12 cellular contexts compared by ENCODE assay signal in genomic region chr19:5128932-5129389, GRCh38.
DNase-seq lines count a peak whose midpoint lies in the region; ATAC-seq and TF ChIP-seq lines count a peak whose summit lies in the region.
"Had no signal": no experiment of that assay in that cellular context is flagged by ENCODE, and none has a peak within 500 bp of the region (broad histone marks: within the 10 kb centered on the region; RNA-seq: fewer than 3 reads in every experiment).

No MANE protein-coding gene starts in this region.

- POLR2A ChIA-PET in RWPE1 (lab: Yijun Ruan, JAX; ENCODE audit: low non-redundant PET), result no interaction called here

- H3K9me3 ChIP-seq in GM23248 (ENCODE audit: low read depth) (no peaks in the 10 kb centered on the region), adrenal gland (replicated peaks in 1 of 3) (no peaks in the 10 kb centered on the region), heart right ventricle (no peaks in the 10 kb centered on the region), psoas muscle (no peaks in the 10 kb centered on the region)

- no peak for TF ChIP-seq POLR2A in adrenal gland (IDR thresholded peaks at IDR 0.05)

- H3K9me2 ChIP-seq in GM23248 (ENCODE audit: insufficient read depth), result no peaks in the 10 kb centered on the region

- 0 out of 2 replicates have a peak overlapping the region, but pooled peaks have one; percentile 19 for H3K27ac ChIP-seq in GM23248
- H3K27ac ChIP-seq in adrenal gland, result peak overlapping the region in 3 of 5 donors; percentile 62 to 83 (median 68)
- peak overlapping the region in 7 of 10 donors; percentile 47 to 83 (median 60) for H3K27ac ChIP-seq in heart right ventricle
- no peak overlapping the region for H3K27ac ChIP-seq in psoas muscle
- H3K27ac ChIP-seq in RWPE1, result no peak overlapping the region

- CTCF ChIA-PET in RWPE1 (lab: Yijun Ruan, JAX), result no interaction called here

- ATAC-seq in heart right ventricle (peak; percentile 30 to 69 (median 60)), psoas muscle (peak in 3 of 4 donors; percentile 48 to 68 (median 50))

- no peaks in the 10 kb centered on the region for H3K79me2 ChIP-seq in GM23248 (ENCODE audit: insufficient read depth)

- no peak overlapping the region; the same call in 1 of the 2 replicates for H3K9ac ChIP-seq in GM23248

- no peaks in the 10 kb centered on the region for H4K20me1 ChIP-seq in GM23248 (ENCODE audit: insufficient read depth)

- WGBS in GM23248 (ENCODE audit: low coverage in 1 of 2, low lambda C conversion rate in 2 of 2, missing lambda C conversion rate in 2 of 2), 2 experiments, result 18 to 46% methylated on average over 1 to 9 of the region's 9 CpGs
- WGBS in adrenal gland, 4 donors, result 21 to 30% (median 29%) methylated on average over 4 to 9 of the region's 9 CpGs
- 25 to 42% methylated on average over 9 of the region's 9 CpGs for WGBS in heart right ventricle, 2 donors
- 28 to 42% (median 38%) methylated on average over 9 of the region's 9 CpGs for WGBS in psoas muscle, 3 donors

- H2AFZ ChIP-seq in GM23248, result no peak overlapping the region

- no peaks in the 10 kb centered on the region for H3F3A ChIP-seq in GM23248 (ENCODE audit: insufficient read depth)

- no peak overlapping the region for H3K4me2 ChIP-seq in GM23248 (ENCODE audit: unreplicated experiment)

- H3K4me1 ChIP-seq in GM23248 (ENCODE audit: insufficient read depth) (peaks cover 5% of the 10 kb centered on the region), adrenal gland (replicated peaks in 1 of 2) (peaks cover 20 to 36% of the 10 kb centered on the region in 2 donors), heart right ventricle (peaks cover 28 to 47% (median 41%) of the 10 kb centered on the region in 9 donors), psoas muscle (peaks cover 15% of the 10 kb centered on the region)

- in situ Hi-C loops in GM23248 (cut with MboI), result no loop called here

- intact Hi-C loops in adrenal gland (cut with DNase I), result no loop called here
- intact Hi-C loops in heart right ventricle (cut with DNase I), result loop anchor here in 1 of 10 donors (5.0 kb wide), 1 partner anchor 37 kb away; no protein-coding TSS in a partner anchor
- intact Hi-C loops in psoas muscle (cut with DNase I), result no loop called here

- H3K4me3 ChIP-seq in GM23248 (no peak overlapping the region), adrenal gland (no peak overlapping the region), heart right ventricle (no peak overlapping the region), psoas muscle (no peak overlapping the region)
- H3K4me3 ChIP-seq: skin epidermis had no signal

- TF ChIP-seq CTCF in adrenal gland (IDR thresholded peaks at IDR 0.05) (no peak), heart right ventricle (IDR thresholded peaks at IDR 0.05) (no peak), psoas muscle (IDR thresholded peaks at IDR 0.05) (no peak), RWPE1 (conservative IDR thresholded peaks at IDR 0.05; ENCODE audit: low read depth) (no peak)

- H3K36me3 ChIP-seq in GM23248 (ENCODE audit: low read depth), result no peaks in the 10 kb centered on the region
- H3K36me3 ChIP-seq in adrenal gland (replicated peaks in 1 of 2), result peaks cover 0 to 11% of the 10 kb centered on the region in 2 donors
- H3K36me3 ChIP-seq in heart right ventricle, result peaks cover 0 to 47% (median 3%) of the 10 kb centered on the region in 9 donors
- H3K36me3 ChIP-seq in psoas muscle (ENCODE audit: insufficient read depth in 1 of 2, low read depth in 1 of 2), result peaks cover 0 to 33% of the 10 kb centered on the region in 2 donors

- peak; percentile 37 for DNase-seq in GM23248
- DNase-seq in adrenal gland, result peak in 6 of 7 donors; percentile 39 to 72 (median 63)
- DNase-seq in heart right ventricle, result peak in 1 of 2 donors; percentile 42
- peak in 1 of 2 donors; percentile 67 for DNase-seq in psoas muscle
- DNase-seq in RWPE1 (ENCODE audit: low spot score), result no peak
- no peak for DNase-seq in LoVo (ENCODE audit: low spot score)
- no peak for DNase-seq in stimulated activated CD4-positive, alpha-beta T cell treated with anti-CD3 and anti-CD28 coated beads, Interleukin-15, amount 100 ng/mL, for 24 hours
- no peak for DNase-seq in activated CD4-positive, alpha-beta T cell treated with anti-CD3 and anti-CD28 coated beads, Interleukin-2, amount 50 U/mL, for 4 hours
- DNase-seq: activated naive CD8-positive, alpha-beta T cell treated with anti-CD3 and anti-CD28 coated beads for 36 hours; effector memory CD4-positive, alpha-beta T cell; NCI-H1694 had no signal

- H3K27me3 ChIP-seq in GM23248 (replicated peaks; ENCODE audit: insufficient read depth) (no peaks in the 10 kb centered on the region), adrenal gland (no peaks in the 10 kb centered on the region), heart right ventricle (no peaks in the 10 kb centered on the region), psoas muscle (ENCODE audit: insufficient read depth in 3 of 3, low read length in 2 of 3) (no peaks in the 10 kb centered on the region)

Comparison
In these comparisons a context has a peak if more than half of its experiments do, and no peak if none do; other contexts are left out.
1. DNase-seq: peak in GM23248 (single experiment) and adrenal gland (6 of 7); none in RWPE1 (single experiment), LoVo (single experiment), stimulated activated CD4-positive, alpha-beta T cell treated with anti-CD3 and anti-CD28 coated beads, Interleukin-15, amount 100 ng/mL, for 24 hours (single experiment) and activated CD4-positive, alpha-beta T cell treated with anti-CD3 and anti-CD28 coated beads, Interleukin-2, amount 50 U/mL, for 4 hours (0 of 2).
2. H3K27ac ChIP-seq: peak in GM23248 (single experiment), adrenal gland (3 of 5) and heart right ventricle (7 of 10); none in psoas muscle (single experiment) and RWPE1 (single experiment).